In genomic region chr17:61391595-61392291, GRCh38 we compare ENCODE assay signal across 24 cellular contexts. TPM values are rescaled to one million over a fixed set of nuclear protein-coding genes. Genes with fewer than 3 reads are reported as not detected.
"Had no signal": no experiment of that assay in that cellular context is flagged by ENCODE, and none has a peak within 500 bp of the region (broad histone marks: within the 10 kb centered on the region; RNA-seq: fewer than 3 reads in every experiment).

No MANE protein-coding gene starts in this region.

- H3K27ac ChIP-seq: Peyer's patch, RWPE1, SJSA1 had no signal

- H3K27ac Mint-ChIP-seq: activated CD8-positive, alpha-beta memory T cell treated with anti-CD3 and anti-CD28 coated beads, Interleukin-2, amount 10 ng/mL, durations not matched to agents 7 days and 5 days; activated naive CD4-positive, alpha-beta T cell treated with anti-CD3 and anti-CD28 coated beads, Interleukin-2, amount 50 U/mL, for 72 hours; activated T-cell treated with anti-CD3 and anti-CD28 coated beads, Interleukin-2, amount 50 U/mL, for 24 hours; activated T-helper 1 cell treated with anti-CD3 and anti-CD28 coated beads, Interleukin-12 subunit alpha, Interleukin-12 subunit beta, Interleukin-2, Interleukin-4 antibody, amounts not matched to agents 30 ng/mL and 10 ng/mL and 1 ng/mL, durations not matched to agents 14 hours and 24 hours and 36 hours; T-helper 1 cell treated with Interleukin-12 subunit alpha and Interleukin-12 subunit beta and Interleukin-4 antibody, amounts not matched to agents 30 μg/mL and 1 μg/mL, for 36 hours had no signal

- H3K36me3 Mint-ChIP-seq: activated CD8-positive, alpha-beta memory T cell treated with anti-CD3 and anti-CD28 coated beads, Interleukin-2, amount 10 ng/mL, durations not matched to agents 7 days and 5 days; activated naive CD4-positive, alpha-beta T cell treated with anti-CD3 and anti-CD28 coated beads, Interleukin-2, amount 50 U/mL, for 72 hours had no signal

- DNase-seq: activated CD4-positive, alpha-beta T cell treated with anti-CD3 and anti-CD28 coated beads for 4 hours; activated CD8-positive, alpha-beta memory T cell treated with anti-CD3 and anti-CD28 coated beads, Interleukin-2, amount 10 ng/mL, durations not matched to agents 7 days and 5 days; activated effector memory CD4-positive, alpha-beta T cell treated with Interleukin-2 at 50 U/mL for 16 hours; activated naive CD4-positive, alpha-beta T cell; activated T-cell treated with anti-CD3 and anti-CD28 coated beads, Interleukin-2, amount 50 U/mL, for 24 hours; amygdala; Karpas-422; MM.1S; NCI-H1105; NCI-H1436; NCI-H1694 treated with DMSO at 0.1 percent for 48 hours; NCI-H2029 treated with DMSO at 0.1 percent for 48 hours; NCI-H510A treated with DMSO at 0.1 percent for 48 hours; NCI-H69; NK-92 treated with Interleukin-12 subunit alpha and Interleukin-12 subunit beta, amount 100 ng/mL, for 24 hours; OCI-M1; Peyer's patch; Right ventricle myocardium superior had no signal

- H3K36me3 ChIP-seq: Peyer's patch had no signal

- H3K4me3 Mint-ChIP-seq: activated CD8-positive, alpha-beta memory T cell treated with anti-CD3 and anti-CD28 coated beads, Interleukin-2, amount 10 ng/mL, durations not matched to agents 7 days and 5 days; activated T-cell treated with anti-CD3 and anti-CD28 coated beads, Interleukin-2, amount 50 U/mL, for 24 hours; activated T-helper 1 cell treated with anti-CD3 and anti-CD28 coated beads, Interleukin-12 subunit alpha, Interleukin-12 subunit beta, Interleukin-2, Interleukin-4 antibody, amounts not matched to agents 30 ng/mL and 10 ng/mL and 1 ng/mL, durations not matched to agents 14 hours and 24 hours and 36 hours; T-helper 1 cell treated with Interleukin-12 subunit alpha and Interleukin-12 subunit beta and Interleukin-4 antibody, amounts not matched to agents 30 μg/mL and 1 μg/mL, for 36 hours had no signal

- ATAC-seq: activated CD4-positive, CD25-positive, alpha-beta regulatory T cell treated with anti-CD3 and anti-CD28 coated beads, Interleukin-2, amount 50 U/mL, for 24 hours; activated CD8-positive, alpha-beta memory T cell treated with anti-CD3 and anti-CD28 coated beads, Interleukin-2, amount 10 ng/mL, durations not matched to agents 7 days and 5 days; activated naive CD4-positive, alpha-beta T cell treated with anti-CD3 and anti-CD28 coated beads, Interleukin-2, amount 50 U/mL, for 72 hours had no signal

- H3K4me1 Mint-ChIP-seq: activated CD8-positive, alpha-beta memory T cell treated with anti-CD3 and anti-CD28 coated beads, Interleukin-2, amount 10 ng/mL, durations not matched to agents 7 days and 5 days had no signal

- H3K27me3 ChIP-seq: SJSA1 had no signal

- H3K9me3 ChIP-seq: Peyer's patch had no signal

- H3K9me3 Mint-ChIP-seq: activated naive CD4-positive, alpha-beta T cell treated with anti-CD3 and anti-CD28 coated beads, Interleukin-2, amount 50 U/mL, for 72 hours; activated T-cell treated with anti-CD3 and anti-CD28 coated beads, Interleukin-2, amount 50 U/mL, for 24 hours; activated T-helper 1 cell treated with anti-CD3 and anti-CD28 coated beads, Interleukin-12 subunit alpha, Interleukin-12 subunit beta, Interleukin-2, Interleukin-4 antibody, amounts not matched to agents 30 ng/mL and 10 ng/mL and 1 ng/mL, durations not matched to agents 14 hours and 24 hours and 36 hours; T-helper 1 cell treated with Interleukin-12 subunit alpha and Interleukin-12 subunit beta and Interleukin-4 antibody, amounts not matched to agents 30 μg/mL and 1 μg/mL, for 36 hours had no signal

- H3K4me3 ChIP-seq: Peyer's patch, SJSA1 had no signal

RNA-seq across cellular contexts. Expression of gene TBX2, which starts 7.9 kb away (rescaled TPM):
- total RNA-seq: activated CD8-positive, alpha-beta memory T cell treated with anti-CD3 and anti-CD28 coated beads, Interleukin-2, amount 10 ng/mL, durations not matched to agents 7 days and 5 days; activated naive CD4-positive, alpha-beta T cell treated with anti-CD3 and anti-CD28 coated beads, Interleukin-2, amount 50 U/mL, for 72 hours; activated T-helper 1 cell treated with anti-CD3 and anti-CD28 coated beads, Interleukin-12 subunit alpha, Interleukin-12 subunit beta, Interleukin-2, Interleukin-4 antibody, amounts not matched to agents 30 ng/mL and 10 ng/mL and 1 ng/mL, durations not matched to agents 14 hours and 24 hours and 36 hours had no signal
